ENCODE assay signal across 8 cellular contexts in genomic region chr19:49592486-49593232, GRCh38. TPM values are rescaled to one million over a fixed set of nuclear protein-coding genes. Genes with fewer than 3 reads are reported as not detected.
DNase-seq lines count a peak whose midpoint lies in the region; ATAC-seq and TF ChIP-seq lines count a peak whose summit lies in the region.

No MANE protein-coding gene starts in this region.

- ATAC-seq in GM18907 (IDR thresholded peaks at IDR 0.05; ENCODE audit: unreplicated experiment), result no peak

- H3K9me3 Mint-ChIP-seq in activated CD4-positive, alpha-beta T cell treated with anti-CD3 and anti-CD28 coated beads, Interleukin-2, amount 10 ng/mL, durations not matched to agents 7 days and 5 days, result no peaks in the 10 kb centered on the region

- H3K27ac Mint-ChIP-seq in activated CD4-positive, alpha-beta T cell treated with anti-CD3 and anti-CD28 coated beads, Interleukin-2, amount 10 ng/mL, durations not matched to agents 7 days and 5 days, result peak overlapping the region; percentile 90

- no peaks in the 10 kb centered on the region for H3K9me3 ChIP-seq in mesodermal cell (ENCODE audit: control insufficient read depth, low read length)

- H3K36me3 Mint-ChIP-seq in activated CD4-positive, alpha-beta T cell treated with anti-CD3 and anti-CD28 coated beads, Interleukin-2, amount 10 ng/mL, durations not matched to agents 7 days and 5 days (ENCODE audit: low read depth), result peaks cover 16% of the 10 kb centered on the region

- peak overlapping the region; percentile 90 for H3K4me3 Mint-ChIP-seq in activated CD4-positive, alpha-beta T cell treated with anti-CD3 and anti-CD28 coated beads, Interleukin-2, amount 10 ng/mL, durations not matched to agents 7 days and 5 days

- peak; percentile 21 for DNase-seq in activated CD4-positive, alpha-beta T cell treated with anti-CD3 and anti-CD28 coated beads, Interleukin-2, amount 10 ng/mL, durations not matched to agents 7 days and 5 days
- DNase-seq in activated CD4-positive, alpha-beta T cell treated with anti-CD3 and anti-CD28 coated beads for 4 hours, result no peak
- peak; percentile 65 for DNase-seq in OCI-M1 (lab: John Stamatoyannopoulos, UW)
- peak in 1 of 2 donors; percentile 17 for DNase-seq in cardiac fibroblast (ENCODE audit: low read depth in 2 of 2)
- DNase-seq in effector CD8-positive, alpha-beta T cell (lab: John Stamatoyannopoulos, UW), result no peak
- DNase-seq in NCI-H2029 treated with DMSO at 0.1 percent for 48 hours (lab: John Stamatoyannopoulos, UW), result no peak

- 1 to 3% methylated on average over 17 to 26 of the region's 28 CpGs for WGBS in mesodermal cell (ENCODE audit: insufficient coverage in 2 of 2), 2 experiments

- no peak for TF ChIP-seq CTCF in cardiac fibroblast (IDR thresholded peaks at IDR 0.05; ENCODE audit: low read depth, low read length)

- H3K27me3 Mint-ChIP-seq in activated CD4-positive, alpha-beta T cell treated with anti-CD3 and anti-CD28 coated beads, Interleukin-2, amount 10 ng/mL, durations not matched to agents 7 days and 5 days, result peaks cover 5% of the 10 kb centered on the region

- peaks cover 5% of the 10 kb centered on the region for H3K4me1 ChIP-seq in mesodermal cell (ENCODE audit: control insufficient read depth, insufficient read depth, low read length, poor library complexity, severe bottlenecking)

- peaks cover 31% of the 10 kb centered on the region for H3K4me1 Mint-ChIP-seq in activated CD4-positive, alpha-beta T cell treated with anti-CD3 and anti-CD28 coated beads, Interleukin-2, amount 10 ng/mL, durations not matched to agents 7 days and 5 days

- H3K27ac ChIP-seq in mesodermal cell (ENCODE audit: low read depth, low read length, severe bottlenecking), result peak overlapping the region; percentile 72

- peaks cover 39% of the 10 kb centered on the region for H3K36me3 ChIP-seq in mesodermal cell (ENCODE audit: control insufficient read depth, insufficient read depth, low read length)

- POLR2A ChIA-PET in activated CD4-positive, alpha-beta T cell treated with anti-CD3 and anti-CD28 coated beads, Interleukin-2, amount 10 ng/mL, durations not matched to agents 7 days and 5 days (lab: Charles Lee), result no interaction called here

- CTCF ChIA-PET in activated CD4-positive, alpha-beta T cell treated with anti-CD3 and anti-CD28 coated beads, Interleukin-2, amount 10 ng/mL, durations not matched to agents 7 days and 5 days (lab: Charles Lee), result interaction anchor here (0.6 to 0.9 kb wide), 5 partner anchors 23 to 143 kb away, joined by 3 read pairs; no protein-coding TSS in a partner anchor

- H3K4me3 ChIP-seq in cardiac fibroblast (replicated peaks in 1 of 2; ENCODE audit: low read depth in 2 of 2, low read length in 2 of 2) (peak overlapping the region; percentile 80 to 82), mesodermal cell (ENCODE audit: extremely low read depth, insufficient read depth, low read length, poor library complexity, severe bottlenecking) (peak overlapping the region; percentile 93)

RNA-seq across cellular contexts. Expression of gene PRR12, which starts 1.7 kb away (rescaled TPM):
- total RNA-seq in activated CD4-positive, alpha-beta T cell treated with anti-CD3 and anti-CD28 coated beads, Interleukin-2, amount 10 ng/mL, durations not matched to agents 7 days and 5 days, result 10 to 100 TPM; 41.5 to 45.9 TPM
- 23.4 TPM for polyA plus RNA-seq in mesodermal cell (2013, experiment 1 of 2)
- polyA plus RNA-seq in mesodermal cell (2013, experiment 2 of 2), result 18.2 TPM

RNA-seq across cellular contexts. Expression of gene PRRG2, which starts 11.5 kb away (rescaled TPM):
- 1 to 10 TPM; 1.1 TPM for total RNA-seq in activated CD4-positive, alpha-beta T cell treated with anti-CD3 and anti-CD28 coated beads, Interleukin-2, amount 10 ng/mL, durations not matched to agents 7 days and 5 days
- polyA plus RNA-seq in mesodermal cell (2013, experiment 1 of 2), result 0.88 TPM
- 0.30 TPM for polyA plus RNA-seq in mesodermal cell (2013, experiment 2 of 2)

RNA-seq across cellular contexts. Expression of gene NOSIP, which starts 12.3 kb away (rescaled TPM):
- total RNA-seq in activated CD4-positive, alpha-beta T cell treated with anti-CD3 and anti-CD28 coated beads, Interleukin-2, amount 10 ng/mL, durations not matched to agents 7 days and 5 days, result 100 to 1,000 TPM; 288 TPM
- polyA plus RNA-seq in mesodermal cell (2013, experiment 1 of 2), result 65.4 TPM
- polyA plus RNA-seq in mesodermal cell (2013, experiment 2 of 2), result 56.2 TPM

RNA-seq across cellular contexts. Expression of gene RRAS, which starts 47.3 kb away (rescaled TPM):
- 1 to 10 TPM; 9.0 to 9.5 TPM for total RNA-seq in activated CD4-positive, alpha-beta T cell treated with anti-CD3 and anti-CD28 coated beads, Interleukin-2, amount 10 ng/mL, durations not matched to agents 7 days and 5 days
- polyA plus RNA-seq in mesodermal cell (2013, experiment 1 of 2), result 103 TPM
- 83.2 TPM for polyA plus RNA-seq in mesodermal cell (2013, experiment 2 of 2)

RNA-seq across cellular contexts. Expression of gene SCAF1, which starts 49.4 kb away (rescaled TPM):
- 10 to 100 TPM; 48.1 to 59.9 TPM for total RNA-seq in activated CD4-positive, alpha-beta T cell treated with anti-CD3 and anti-CD28 coated beads, Interleukin-2, amount 10 ng/mL, durations not matched to agents 7 days and 5 days
- polyA plus RNA-seq in mesodermal cell (2013, experiment 1 of 2), result 49.0 TPM
- polyA plus RNA-seq in mesodermal cell (2013, experiment 2 of 2), result 40.9 TPM

Comparison
In these comparisons a context has a peak if more than half of its experiments do, and no peak if none do; other contexts are left out.
1. DNase-seq: peak in activated CD4-positive, alpha-beta T cell treated with anti-CD3 and anti-CD28 coated beads, Interleukin-2, amount 10 ng/mL, durations not matched to agents 7 days and 5 days (single experiment) and OCI-M1 (single experiment); none in activated CD4-positive, alpha-beta T cell treated with anti-CD3 and anti-CD28 coated beads for 4 hours (0 of 2), effector CD8-positive, alpha-beta T cell (single experiment) and NCI-H2029 treated with DMSO at 0.1 percent for 48 hours (single experiment).